24 cellular contexts compared by ENCODE assay signal in genomic region chr16:77610496-77610895, GRCh38.
"Had no signal": no experiment of that assay in that cellular context is flagged by ENCODE, and none has a peak within 500 bp of the region (broad histone marks: within the 10 kb centered on the region; RNA-seq: fewer than 3 reads in every experiment).

No MANE protein-coding gene starts in this region.

- H3K4me3 Mint-ChIP-seq: IgD-negative memory B cell had no signal

- H3K9me3 Mint-ChIP-seq: IgD-negative memory B cell had no signal

- H3K27me3 ChIP-seq: MG63, SJSA1 had no signal

- H3K36me3 Mint-ChIP-seq: IgD-negative memory B cell had no signal

- H3K4me1 ChIP-seq: SJSA1 had no signal

- H3K9ac ChIP-seq: KMS-11 had no signal

- H3K4me1 Mint-ChIP-seq: IgD-negative memory B cell had no signal

- H3K36me3 ChIP-seq: MG63, SJSA1 had no signal

- DNase-seq: Kasumi-1, MG63, NCI-H1092, NCI-H1105 treated with DMSO at 0.1 percent for 48 hours, NCI-H1417 treated with DMSO at 0.1 percent for 48 hours, NCI-H146, NCI-H1694 treated with DMSO at 0.1 percent for 48 hours, NCI-H1930, NCI-H2081, NCI-H2107, NCI-H2227 treated with DMSO at 0.1 percent for 48 hours, NCI-H446, NCI-H510A, NCI-H524 treated with DMSO at 0.1 percent for 48 hours, NCI-H69, NCI-H774, Right ventricle myocardium superior, RPMI8226, SIG-M5 had no signal

- H3K27ac ChIP-seq: KMS-11, SJSA1, SK-N-MC had no signal

- H3K27me3 Mint-ChIP-seq: IgD-negative memory B cell had no signal

- H3K4me2 ChIP-seq: KMS-11 had no signal

- H3K9me3 ChIP-seq: MG63, SJSA1 had no signal

- H3K4me3 ChIP-seq: K562, MG63, SJSA1, SK-N-MC had no signal

- H3K27ac Mint-ChIP-seq: IgD-negative memory B cell had no signal
